Comparison of ENCODE assay signal across 8 cellular contexts in the genomic region with DNA sequence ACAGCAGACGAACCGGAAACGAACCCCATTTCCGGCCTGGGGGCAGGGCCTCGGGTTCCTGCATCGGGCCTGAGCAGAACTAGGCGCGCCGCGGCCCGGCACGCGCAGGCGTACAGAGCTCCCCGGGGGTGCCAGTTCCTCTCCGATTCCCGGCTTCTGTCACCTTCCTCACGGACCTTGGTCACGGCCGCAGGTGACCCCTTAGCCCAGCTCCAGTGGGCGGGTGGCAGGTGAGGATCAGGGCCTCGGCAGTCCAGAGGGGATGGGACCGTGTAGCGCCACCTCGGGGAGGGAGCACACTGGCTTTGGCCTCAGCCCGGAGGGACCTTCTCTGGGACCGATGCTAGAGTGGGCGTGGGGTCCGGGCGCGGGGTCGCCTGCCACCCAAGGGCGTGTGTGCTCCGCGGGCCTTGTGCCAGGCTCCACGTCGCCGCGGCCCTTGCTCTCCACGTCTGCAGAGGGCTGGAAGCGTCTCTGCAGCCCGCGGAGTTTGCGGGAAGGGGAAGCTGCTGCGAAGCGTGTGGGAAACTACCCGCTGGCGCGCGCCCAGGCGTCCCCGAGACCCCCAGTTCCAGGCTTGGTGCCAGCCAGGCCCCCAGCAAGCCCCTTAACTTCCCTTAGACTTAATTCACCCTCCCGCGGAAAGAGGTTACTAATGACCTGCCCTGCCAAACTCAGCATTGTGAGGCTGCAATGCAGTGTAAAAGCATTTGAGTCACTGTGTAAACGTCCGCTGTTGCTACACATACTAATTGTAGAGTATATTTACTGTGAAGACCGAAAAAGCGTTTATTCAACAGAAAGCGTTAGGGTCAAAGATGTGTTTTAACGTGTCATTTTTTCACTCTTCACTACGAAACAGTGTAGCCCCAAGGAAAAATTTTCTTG. TPM values are rescaled to one million over a fixed set of nuclear protein-coding genes. Genes with fewer than 3 reads are reported as not detected.
A peak's percentile ranks its signal among the peaks of the same experiment; 100 is the strongest.
DNase-seq lines count a peak whose midpoint lies in the region; ATAC-seq and TF ChIP-seq lines count a peak whose summit lies in the region.

A gene (plus strand): TSS at position 48 of the 888 bp plus-strand sequence. CDS start 7,930 bp downstream, outside the sequence.

- ATAC-seq in GM18868 (IDR thresholded peaks at IDR 0.05; ENCODE audit: unreplicated experiment) (peak; percentile 79), HG03108 (IDR thresholded peaks at IDR 0.05; ENCODE audit: unreplicated experiment) (peak; percentile 74)

- H3K9me3 Mint-ChIP-seq in chondrocyte (ENCODE audit: low read depth), result no peaks in the 10 kb centered on the region

- H3K36me3 Mint-ChIP-seq in chondrocyte (ENCODE audit: low read depth), result peaks cover 4% of the 10 kb centered on the region

- TF ChIP-seq CTCF in AG09309 (IDR thresholded peaks at IDR 0.05; ENCODE audit: control insufficient read depth, insufficient read depth, low read depth, low read length, missing control alignments) (peak; percentile 62), chondrocyte (IDR thresholded peaks at IDR 0.05) (peak; percentile 79)

- peak within 1 kb of the TSS; percentile 97 for H3K27ac Mint-ChIP-seq in chondrocyte (ENCODE audit: unreplicated experiment)

- H3K4me3 Mint-ChIP-seq in chondrocyte (ENCODE audit: unreplicated experiment), result peak within 1 kb of the TSS; percentile 94

- H3K4me3 ChIP-seq in AG09309 (ENCODE audit: control insufficient read depth, low read depth, low read length), result peak within 1 kb of the TSS; percentile 71

- no peaks in the 10 kb centered on the region for H3K27me3 Mint-ChIP-seq in chondrocyte (ENCODE audit: low read depth)

- DNase-seq in AG09309 (ENCODE audit: low read depth) (peak; percentile 31), NCI-H510A (lab: John Stamatoyannopoulos, UW) (peak; percentile 72), chondrocyte (ENCODE audit: low spot score) (no peak), kidney tubule cell (ENCODE audit: low spot score) (peak; percentile 92)
- DNase-seq in activated CD4-positive, alpha-beta T cell treated with anti-CD3 and anti-CD28 coated beads for 24 hours (ENCODE audit: low read depth in 2 of 2), result peak; percentile 87 to 90
- DNase-seq in stimulated activated CD4-positive, alpha-beta T cell treated with anti-CD3 and anti-CD28 coated beads, Interleukin-1b, Interleukin-23, amount 100 ng/mL, for 4 hours (ENCODE audit: low read depth in 2 of 2), result peak; percentile 87 to 90

- peaks cover 44% of the 10 kb centered on the region for H3K4me1 Mint-ChIP-seq in chondrocyte (ENCODE audit: low read depth)

RNA-seq across cellular contexts. Expression of the gene that starts here (rescaled TPM):
- 71.0 to 92.9 TPM (median 73.3 TPM) in 3 replicates for total RNA-seq in chondrocyte
